Comparison of ENCODE assay signal across 35 cellular contexts in the genomic region with DNA sequence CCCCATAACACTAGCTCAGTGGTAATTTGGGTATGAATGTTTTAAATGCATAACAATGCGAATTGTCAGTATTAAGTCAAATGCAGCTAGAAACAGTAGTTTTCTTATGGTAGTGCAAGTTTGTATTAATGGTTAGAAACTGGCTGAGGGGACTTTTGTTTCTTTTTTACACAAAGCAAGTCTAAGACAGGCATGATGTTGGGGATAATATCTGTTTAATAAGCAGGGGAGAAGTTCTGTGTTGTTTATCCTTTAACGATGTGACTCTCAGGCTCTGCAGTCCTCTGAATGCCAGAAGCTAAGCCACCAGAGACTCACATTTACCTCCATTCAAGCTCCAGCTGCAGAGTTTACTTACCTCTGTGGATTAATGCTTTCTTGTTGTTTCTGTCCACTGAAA.
DNase-seq lines count a peak whose midpoint lies in the region; ATAC-seq, FAIRE-seq and TF ChIP-seq lines count a peak whose summit lies in the region.
"Had no signal": no experiment of that assay in that cellular context is flagged by ENCODE, and none has a peak within 500 bp of the region (broad histone marks: within the 10 kb centered on the region; RNA-seq: fewer than 3 reads in every experiment).

No MANE protein-coding gene starts in this region.

- POLR2A ChIA-PET in H1 (lab: Charles Lee; ENCODE audit: partially characterized antibody), result no interaction called here

- ATAC-seq in GM23338 (no peak), aorta (ENCODE audit: low FRiP score) (no peak), GM21515 (IDR thresholded peaks at IDR 0.05; ENCODE audit: unreplicated experiment) (no peak)
- ATAC-seq: A549; CD8-positive, alpha-beta T cell had no signal

- no peak overlapping the region for H3K4me3 Mint-ChIP-seq in GM23338
- no peak overlapping the region for H3K4me3 Mint-ChIP-seq in neural progenitor cell
- H3K4me3 Mint-ChIP-seq: B cell; CD14-positive monocyte; CD4-positive, alpha-beta memory T cell; CD4-positive, alpha-beta T cell; CD4-positive, CD25-positive, alpha-beta regulatory T cell; CD8-positive, alpha-beta memory T cell; CD8-positive, alpha-beta T cell had no signal

- H2BK15ac ChIP-seq in H1 (ENCODE audit: low read length), result no peak overlapping the region

- H3K4me2 ChIP-seq in GM23338 (no peak overlapping the region), H1 (ENCODE audit: insufficient read depth in 1 of 2, low read depth in 2 of 2, low read length in 2 of 2) (no peak overlapping the region), neural progenitor cell (peak overlapping the region; percentile 42)
- H3K4me2 ChIP-seq: A549; BLaER1; BLaER1 treated with 17β-estradiol and CSF1 and Interleukin-3, amounts not matched to agents 10 nM and 100 nM had no signal

- TF ChIP-seq CTCF in GM23338 (conservative IDR thresholded peaks at IDR 0.05; ENCODE audit: low read depth in 2 of 2) (no peak), H1 (IDR thresholded peaks at IDR 0.05; ENCODE audit: control extremely low read depth in 1 of 3, insufficient read depth in 1 of 3, low read depth in 1 of 3, low read length in 3 of 3) (no peak), neural progenitor cell (IDR thresholded peaks at IDR 0.05) (no peak)

- H4K5ac ChIP-seq in H1 (ENCODE audit: insufficient read length, low read depth, low read length), result no peak overlapping the region

- H3K79me2 ChIP-seq in GM23338 (replicated peaks; ENCODE audit: insufficient read depth), result no peaks in the 10 kb centered on the region
- no peaks in the 10 kb centered on the region for H3K79me2 ChIP-seq in H1 (ENCODE audit: control insufficient read depth in 1 of 2, insufficient read depth in 2 of 2, low read length in 2 of 2)
- no peaks in the 10 kb centered on the region for H3K79me2 ChIP-seq in neural progenitor cell (ENCODE audit: low read depth)

- H2AFZ ChIP-seq in GM23338 (no peak overlapping the region), H1 (ENCODE audit: low read length) (no peak overlapping the region), neural progenitor cell (replicated peaks) (no peak overlapping the region)

- WGBS in H1 (ENCODE audit: extremely low coverage in 1 of 2, insufficient coverage in 1 of 2, insufficient read length in 1 of 2, insufficient replicate concordance in 2 of 2, low coverage in 1 of 2, low lambda C conversion rate in 2 of 2, missing lambda C conversion rate in 1 of 2), 2 experiments, result 80% methylated on average over 2 of the region's 2 CpGs; no CpG with 5 or more reads in 1 of the 2 experiments
- 51 to 71% methylated on average over 2 of the region's 2 CpGs for WGBS in aorta, 2 donors

- no peak overlapping the region for H2BK5ac ChIP-seq in H1 (ENCODE audit: low read depth, low read length)

- H3K79me1 ChIP-seq in H1 (ENCODE audit: low read depth, low read length), result no peaks in the 10 kb centered on the region

- no peak for TF ChIP-seq EP300 in H1 (IDR thresholded peaks at IDR 0.05; ENCODE audit: borderline replicate concordance in 1 of 2, low read depth in 2 of 2, low read length in 2 of 2)

- H3K36me3 Mint-ChIP-seq in GM23338 (ENCODE audit: low read depth), result no peaks in the 10 kb centered on the region; the same call in 2 of the 3 replicates
- H3K36me3 Mint-ChIP-seq in neural progenitor cell, result no peaks in the 10 kb centered on the region
- H3K36me3 Mint-ChIP-seq: CD14-positive monocyte; CD4-positive, alpha-beta memory T cell; CD4-positive, CD25-positive, alpha-beta regulatory T cell; CD8-positive, alpha-beta memory T cell; CD8-positive, alpha-beta T cell had no signal

- H3K23ac ChIP-seq in H1 (ENCODE audit: insufficient read length), result no peak overlapping the region

- no peak for TF ChIP-seq RAD21 in H1 (IDR thresholded peaks at IDR 0.05 in 1 of 2, conservative IDR thresholded peaks at IDR 0.05 in 1 of 2; ENCODE audit: low read depth in 2 of 2, low read length in 2 of 2)

- no peak overlapping the region for H3K4ac ChIP-seq in H1 (replicated peaks; ENCODE audit: insufficient read length, low read depth, low read length)

- H3K4me3 ChIP-seq in GM23338, result no peak overlapping the region
- no peak overlapping the region for H3K4me3 ChIP-seq in HAP-1
- no peak overlapping the region for H3K4me3 ChIP-seq in H1 (ENCODE audit: extremely low read depth in 1 of 4, insufficient read depth in 2 of 4, low read depth in 3 of 4, low read length in 4 of 4)
- no peak overlapping the region for H3K4me3 ChIP-seq in neural progenitor cell
- H3K4me3 ChIP-seq in aorta (ENCODE audit: low read length in 2 of 2), result no peak overlapping the region
- H3K4me3 ChIP-seq: A549; BLaER1; BLaER1 treated with 17β-estradiol and CSF1 and Interleukin-3, amounts not matched to agents 10 nM and 100 nM had no signal

- no peaks in the 10 kb centered on the region for H3K9me3 ChIP-seq in HAP-1
- no peaks in the 10 kb centered on the region for H3K9me3 ChIP-seq in H1 (ENCODE audit: insufficient read depth in 2 of 2, low read depth in 1 of 2, low read length in 1 of 2)
- H3K9me3 ChIP-seq in neural progenitor cell (ENCODE audit: low read depth), result no peaks in the 10 kb centered on the region
- no peaks in the 10 kb centered on the region for H3K9me3 ChIP-seq in aorta (ENCODE audit: control insufficient read depth, low read length)
- H3K9me3 ChIP-seq: A549; BE2C; BLaER1; BLaER1 treated with 17β-estradiol and CSF1 and Interleukin-3, amounts not matched to agents 10 nM and 100 nM; Caco-2 had no signal

- H4K91ac ChIP-seq in H1 (replicated peaks; ENCODE audit: insufficient read length, low read length), result no peak overlapping the region

- no peak overlapping the region for H3K56ac ChIP-seq in H1 (replicated peaks; ENCODE audit: insufficient read length, low read depth, low read length)

- H4K8ac ChIP-seq in H1 (ENCODE audit: extremely low read depth, insufficient read depth, low read length), result no peak overlapping the region

- peak overlapping the region; percentile 24 for H3K27ac Mint-ChIP-seq in GM23338
- H3K27ac Mint-ChIP-seq in neural progenitor cell, result no peak overlapping the region
- H3K27ac Mint-ChIP-seq: B cell; CD14-positive monocyte; CD4-positive, alpha-beta memory T cell; CD4-positive, alpha-beta T cell; CD4-positive, CD25-positive, alpha-beta regulatory T cell; CD8-positive, alpha-beta memory T cell; CD8-positive, alpha-beta T cell had no signal

- no peak for TF ChIP-seq POLR2A in H1 (IDR thresholded peaks at IDR 0.05; ENCODE audit: control extremely low read depth in 1 of 2, low read depth in 2 of 2, low read length in 2 of 2)

- H3K23me2 ChIP-seq in H1 (ENCODE audit: low read depth, low read length), result no peaks in the 10 kb centered on the region

- H3K27ac ChIP-seq in GM23338 (ENCODE audit: low read depth), result no peak overlapping the region
- no peak overlapping the region for H3K27ac ChIP-seq in H1 (ENCODE audit: low read depth, low read length)
- H3K27ac ChIP-seq in neural progenitor cell, result no peak overlapping the region
- H3K27ac ChIP-seq in aorta (ENCODE audit: low read depth in 1 of 2, low read length in 2 of 2), result no peak overlapping the region
- H3K27ac ChIP-seq: 22Rv1; A549; BLaER1; BLaER1 treated with 17β-estradiol and CSF1 and Interleukin-3, amounts not matched to agents 10 nM and 100 nM; C4-2B had no signal

- H2BK120ac ChIP-seq in H1 (replicated peaks; ENCODE audit: low read depth, low read length), result no peak overlapping the region

- in situ Hi-C loops in HAP-1 (cut with MboI; ENCODE audit: low sequenced_read_pairs), result no loop called here

- no peak for FAIRE-seq in H1 (lab: Jason Lieb, UNC)
- FAIRE-seq: A204.1, A549, D721Med had no signal

- H3F3A ChIP-seq in GM23338 (replicated peaks; ENCODE audit: low read depth), result no peaks in the 10 kb centered on the region
- no peaks in the 10 kb centered on the region for H3F3A ChIP-seq in neural progenitor cell (ENCODE audit: low read depth)

- H2BK12ac ChIP-seq in H1 (ENCODE audit: low read depth, low read length), result no peak overlapping the region

- H3K9me2 ChIP-seq in GM23338 (ENCODE audit: insufficient read depth), result no peaks in the 10 kb centered on the region

- H3K9ac ChIP-seq in H1 (replicated peaks in 1 of 4; ENCODE audit: extremely low read depth in 1 of 4, low read depth in 3 of 4, low read length in 3 of 4), result no peak overlapping the region
- H3K9ac ChIP-seq in neural progenitor cell, result no peak overlapping the region
- H3K9ac ChIP-seq: BLaER1; BLaER1 treated with 17β-estradiol and CSF1 and Interleukin-3, amounts not matched to agents 10 nM and 100 nM had no signal

- CTCF ChIA-PET in H1 (lab: Charles Lee; ENCODE audit: partially characterized antibody), result interaction anchor here (1.3 kb wide), 1 partner anchor 33 kb away, joined by 4 read pairs; no protein-coding TSS in a partner anchor

- H3K9me3 Mint-ChIP-seq in GM23338 (no peaks in the 10 kb centered on the region), neural progenitor cell (no peaks in the 10 kb centered on the region)
- H3K9me3 Mint-ChIP-seq: CD4-positive, alpha-beta memory T cell; CD4-positive, alpha-beta T cell had no signal

- H3K27me3 Mint-ChIP-seq in GM23338 (ENCODE audit: insufficient read depth, low read depth, poor library complexity), result no peaks in the 10 kb centered on the region
- no peaks in the 10 kb centered on the region for H3K27me3 Mint-ChIP-seq in neural progenitor cell (ENCODE audit: insufficient read depth, low read depth)

- peak overlapping the region; percentile 24; the same call in 1 of the 2 replicates for H2AK5ac ChIP-seq in H1 (ENCODE audit: low read depth, low read length)

- intact Hi-C loops in aorta (cut with DNase I), result no loop called here

- H3K4me1 ChIP-seq in GM23338 (ENCODE audit: insufficient read depth) (peaks cover 10% of the 10 kb centered on the region), HAP-1 (peaks cover 30% of the 10 kb centered on the region), H1 (replicated peaks in 1 of 4; ENCODE audit: control insufficient read depth in 3 of 4, insufficient read depth in 4 of 4, low read length in 3 of 4) (peaks cover 0 to 4% (median 2%) of the 10 kb centered on the region in 4 experiments; a peak in 3 of 7 replicates), neural progenitor cell (peaks cover 28% of the 10 kb centered on the region), aorta (ENCODE audit: control insufficient read depth in 1 of 2, insufficient read depth in 2 of 2, low read length in 2 of 2) (no peaks in the 10 kb centered on the region)
- H3K4me1 ChIP-seq: A549; BE2C; BLaER1; BLaER1 treated with 17β-estradiol and CSF1 and Interleukin-3, amounts not matched to agents 10 nM and 100 nM; Caco-2 had no signal

- H3K4me1 Mint-ChIP-seq in GM23338, result peaks cover 19% of the 10 kb centered on the region
- no peaks in the 10 kb centered on the region for H3K4me1 Mint-ChIP-seq in neural progenitor cell
- H3K4me1 Mint-ChIP-seq: B cell; CD14-positive monocyte; CD4-positive, alpha-beta memory T cell; CD4-positive, CD25-positive, alpha-beta regulatory T cell; CD8-positive, alpha-beta memory T cell had no signal

- H4K20me1 ChIP-seq in GM23338 (replicated peaks; ENCODE audit: insufficient read depth), result no peaks in the 10 kb centered on the region
- no peaks in the 10 kb centered on the region for H4K20me1 ChIP-seq in H1 (replicated peaks in 1 of 2; ENCODE audit: control insufficient read depth in 1 of 2, insufficient read depth in 2 of 2, low read length in 2 of 2)
- no peaks in the 10 kb centered on the region for H4K20me1 ChIP-seq in neural progenitor cell (ENCODE audit: low read depth)
- H4K20me1 ChIP-seq: BLaER1; BLaER1 treated with 17β-estradiol and CSF1 and Interleukin-3, amounts not matched to agents 10 nM and 100 nM had no signal

- no peak overlapping the region for H3K14ac ChIP-seq in H1 (ENCODE audit: insufficient read length)

- no peak overlapping the region for H3K18ac ChIP-seq in H1 (ENCODE audit: extremely low read depth, low read length)

- H3K27me3 ChIP-seq in GM23338 (ENCODE audit: insufficient read depth), result no peaks in the 10 kb centered on the region
- H3K27me3 ChIP-seq in HAP-1 (ENCODE audit: low read depth), result no peaks in the 10 kb centered on the region; the same call in 1 of the 2 replicates
- no peaks in the 10 kb centered on the region for H3K27me3 ChIP-seq in H1 (replicated peaks in 1 of 4; ENCODE audit: control insufficient read depth in 3 of 4, extremely low read depth in 1 of 4, insufficient read depth in 3 of 4, low read length in 3 of 4)
- no peaks in the 10 kb centered on the region for H3K27me3 ChIP-seq in neural progenitor cell
- H3K27me3 ChIP-seq in aorta (ENCODE audit: control insufficient read depth in 1 of 2, insufficient read depth in 2 of 2, low read length in 1 of 2), result no peaks in the 10 kb centered on the region
- H3K27me3 ChIP-seq: BE2C; BLaER1; BLaER1 treated with 17β-estradiol and CSF1 and Interleukin-3, amounts not matched to agents 10 nM and 100 nM had no signal

- H3K36me3 ChIP-seq in GM23338 (ENCODE audit: insufficient read depth) (no peaks in the 10 kb centered on the region), HAP-1 (replicated peaks) (no peaks in the 10 kb centered on the region), H1 (ENCODE audit: control insufficient read depth in 2 of 4, insufficient read depth in 4 of 4, low read length in 3 of 4) (no peaks in the 10 kb centered on the region), neural progenitor cell (no peaks in the 10 kb centered on the region), aorta (ENCODE audit: control insufficient read depth in 1 of 2, insufficient read depth in 2 of 2, low read length in 1 of 2) (no peaks in the 10 kb centered on the region)
- H3K36me3 ChIP-seq: BE2C; BLaER1; BLaER1 treated with 17β-estradiol and CSF1 and Interleukin-3, amounts not matched to agents 10 nM and 100 nM had no signal

- DNase-seq in GM23338 (ENCODE audit: low spot score) (no peak), HAP-1 (ENCODE audit: low spot score in 2 of 2) (peak; percentile 56 to 98), H1 (ENCODE audit: low read depth in 1 of 2, low spot score in 2 of 2) (no peak), neural progenitor cell (ENCODE audit: low spot score) (no peak), aorta (no peak), dedifferentiated amniotic fluid mesenchymal stem cell (ENCODE audit: extremely low spot score) (no peak), germinal center (ENCODE audit: low spot score) (no peak)
- DNase-seq: 8988T; ACHN; AML-193; BE2C; Caco-2; Calu3; CD4-positive, alpha-beta memory T cell; CD4-positive, alpha-beta T cell; CD4-positive, CD25-positive, alpha-beta regulatory T cell; CD8-positive, alpha-beta memory T cell; CD8-positive, alpha-beta T cell; COR-L47; DMS 273 treated with DMSO at 0.1 percent for 48 hours; DMS153; DMS79; DMS79 treated with DMSO at 0.1 percent for 48 hours; DND-41; EL had no signal

- no peak overlapping the region for H2BK20ac ChIP-seq in H1 (ENCODE audit: low read length)

Comparison
In these comparisons a context has a peak if more than half of its experiments do, and no peak if none do; other contexts are left out.
1. DNase-seq: peak in HAP-1 (2 of 2); none in GM23338 (single experiment), H1 (0 of 2), neural progenitor cell (single experiment), aorta (0 of 2), dedifferentiated amniotic fluid mesenchymal stem cell (single experiment) and germinal center (single experiment).